ENCODE assay signal across 1 cellular context in the genomic region with DNA sequence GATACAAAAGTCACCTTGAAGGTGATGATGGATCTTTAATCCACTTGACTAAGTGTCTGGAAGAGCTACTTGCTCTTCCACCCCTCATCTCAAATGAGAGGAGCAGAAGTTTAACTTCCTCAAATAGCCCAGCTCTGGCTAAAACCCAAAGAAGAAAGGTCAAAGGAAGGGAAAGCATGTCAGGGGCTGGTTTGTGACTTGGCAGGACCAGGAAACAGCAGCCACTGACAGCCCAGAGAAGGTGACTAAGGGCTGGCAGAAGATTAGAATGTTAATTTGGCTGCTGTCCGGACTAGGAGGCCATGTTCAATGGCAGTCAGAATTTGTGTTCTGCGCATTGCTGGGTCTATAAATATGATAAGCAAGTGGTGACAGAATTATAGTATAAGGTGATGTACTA.
TF ChIP-seq lines count a peak whose summit lies in the region.

No MANE protein-coding gene starts in this region.

TF ChIP-seq in GM12878, 131 proteins besides CTCF, POLR2A, EP300 and RAD21:
- TF ChIP-seq LARP7 (IDR thresholded peaks at IDR 0.05) = no peak
- no peak for TF ChIP-seq IRF4 (IDR thresholded peaks at IDR 0.05; ENCODE audit: low read depth, low read length)
- TF ChIP-seq CEBPB (IDR thresholded peaks at IDR 0.05; ENCODE audit: borderline replicate concordance in 1 of 2, low read depth in 2 of 2, low read length in 2 of 2) = no peak
- no peak for TF ChIP-seq EZH2 (IDR thresholded peaks at IDR 0.05; ENCODE audit: borderline replicate concordance, control insufficient read depth, low read depth, low read length)
- no peak for TF ChIP-seq HDGF (IDR thresholded peaks at IDR 0.05)
- TF ChIP-seq SPI1 (IDR thresholded peaks at IDR 0.05; ENCODE audit: borderline replicate concordance, insufficient read depth, low read depth, low read length) = no peak
- TF ChIP-seq SKIL (IDR thresholded peaks at IDR 0.05; ENCODE audit: low read depth, poor library complexity, severe bottlenecking) = no peak
- no peak for TF ChIP-seq FOS (IDR thresholded peaks at IDR 0.05; ENCODE audit: borderline replicate concordance, extremely low read depth, insufficient read length)
TF ChIP-seq in GM12878: peak in this region for 0.
